ENCODE assay signal across 25 cellular contexts in genomic region chr3:114111060-114111790, GRCh38. TPM values are rescaled to one million over a fixed set of nuclear protein-coding genes. Genes with fewer than 3 reads are reported as not detected.
A peak's percentile ranks its signal among the peaks of the same experiment; 100 is the strongest.
DNase-seq lines count a peak whose midpoint lies in the region; ATAC-seq, FAIRE-seq and TF ChIP-seq lines count a peak whose summit lies in the region.
"Had no signal": no experiment of that assay in that cellular context is flagged by ENCODE, and none has a peak within 500 bp of the region (broad histone marks: within the 10 kb centered on the region; RNA-seq: fewer than 3 reads in every experiment).

No MANE protein-coding gene starts in this region.

- no peak for TF ChIP-seq RAD21 in H1 (IDR thresholded peaks at IDR 0.05 in 1 of 2, conservative IDR thresholded peaks at IDR 0.05 in 1 of 2; ENCODE audit: low read depth in 2 of 2, low read length in 2 of 2)

- H4K8ac ChIP-seq in H1 (ENCODE audit: extremely low read depth, insufficient read depth, low read length): no peak overlapping the region

- H4K5ac ChIP-seq in H1 (ENCODE audit: insufficient read length, low read depth, low read length): no peak overlapping the region

- TF ChIP-seq EP300 in H1 (IDR thresholded peaks at IDR 0.05; ENCODE audit: borderline replicate concordance in 1 of 2, low read depth in 2 of 2, low read length in 2 of 2): no peak

- no peak overlapping the region for H3K4me3 Mint-ChIP-seq in naive thymus-derived CD4-positive, alpha-beta T cell
- H3K4me3 Mint-ChIP-seq in effector memory CD8-positive, alpha-beta T cell: no peak overlapping the region
- H3K4me3 Mint-ChIP-seq: activated naive CD8-positive, alpha-beta T cell; activated T-cell treated with anti-CD3 and anti-CD28 coated beads, Interleukin-2, amount 50 U/mL, for 72 hours; CD4-positive, alpha-beta T cell; nephron progenitor cell had no signal

- no peak for FAIRE-seq in H1 (lab: Jason Lieb, UNC)
- FAIRE-seq: K562, kidney had no signal

- no peaks in the 10 kb centered on the region for H3K36me3 ChIP-seq in H1 (ENCODE audit: control insufficient read depth in 2 of 4, insufficient read depth in 4 of 4, low read length in 3 of 4)
- H3K36me3 ChIP-seq in naive thymus-derived CD4-positive, alpha-beta T cell (ENCODE audit: control insufficient read depth in 2 of 3, insufficient read depth in 3 of 3, low read length in 3 of 3): no peaks in the 10 kb centered on the region
- H3K36me3 ChIP-seq: colonic mucosa, Peyer's patch had no signal

- no peak for TF ChIP-seq POLR2A in NB4 (IDR thresholded peaks at IDR 0.05; ENCODE audit: extremely low read depth, insufficient read length)
- TF ChIP-seq POLR2A in H1 (IDR thresholded peaks at IDR 0.05; ENCODE audit: control extremely low read depth in 1 of 2, low read depth in 2 of 2, low read length in 2 of 2): no peak

- H3K23me2 ChIP-seq in H1 (ENCODE audit: low read depth, low read length): no peaks in the 10 kb centered on the region; the same call in 1 of the 2 replicates

- H2AK5ac ChIP-seq in H1 (ENCODE audit: low read depth, low read length): no peak overlapping the region

- intact Hi-C loops in naive thymus-derived CD4-positive, alpha-beta T cell (cut with micrococcal nuclease): no loop called here

- H3K36me3 Mint-ChIP-seq in naive thymus-derived CD4-positive, alpha-beta T cell: no peaks in the 10 kb centered on the region
- H3K36me3 Mint-ChIP-seq in effector memory CD8-positive, alpha-beta T cell (ENCODE audit: insufficient read depth): no peaks in the 10 kb centered on the region
- H3K36me3 Mint-ChIP-seq: activated naive CD8-positive, alpha-beta T cell had no signal

- ATAC-seq in naive thymus-derived CD4-positive, alpha-beta T cell: peak; percentile 51
- no peak for ATAC-seq in effector memory CD8-positive, alpha-beta T cell (replicated peaks)
- ATAC-seq: activated T-cell treated with anti-CD3 and anti-CD28 coated beads, Interleukin-2, amount 50 U/mL, for 72 hours; foreskin keratinocyte; K562; psoas muscle had no signal

- H3K27me3 Mint-ChIP-seq in naive thymus-derived CD4-positive, alpha-beta T cell: peaks cover 4 to 32% (median 25%) of the 10 kb centered on the region in 5 donors
- H3K27me3 Mint-ChIP-seq in effector memory CD8-positive, alpha-beta T cell: peaks cover 31 to 34% of the 10 kb centered on the region in 2 donors
- H3K27me3 Mint-ChIP-seq: activated naive CD8-positive, alpha-beta T cell had no signal

- TF ChIP-seq CTCF in NB4 (IDR thresholded peaks at IDR 0.05; ENCODE audit: low read depth, low read length) (no peak), H1 (IDR thresholded peaks at IDR 0.05; ENCODE audit: control extremely low read depth in 1 of 3, insufficient read depth in 1 of 3, low read depth in 1 of 3, low read length in 3 of 3) (no peak)

- no peaks in the 10 kb centered on the region for H3K9me3 ChIP-seq in H1 (ENCODE audit: insufficient read depth in 2 of 2, low read depth in 1 of 2, low read length in 1 of 2)
- H3K9me3 ChIP-seq in naive thymus-derived CD4-positive, alpha-beta T cell (ENCODE audit: control insufficient read depth in 2 of 3, low read length in 3 of 3): no peaks in the 10 kb centered on the region
- H3K9me3 ChIP-seq: colonic mucosa, Peyer's patch, psoas muscle, SK-N-SH had no signal

- H3K27ac ChIP-seq in H1 (ENCODE audit: low read depth, low read length): no peak overlapping the region
- H3K27ac ChIP-seq in naive thymus-derived CD4-positive, alpha-beta T cell (ENCODE audit: low read depth, low read length): no peak overlapping the region
- H3K27ac ChIP-seq: colonic mucosa, foreskin keratinocyte, Peyer's patch, psoas muscle had no signal

- H4K91ac ChIP-seq in H1 (replicated peaks; ENCODE audit: insufficient read length, low read length): no peak overlapping the region

- H2BK120ac ChIP-seq in H1 (replicated peaks; ENCODE audit: low read depth, low read length): no peak overlapping the region

- CTCF ChIA-PET in H1 (lab: Charles Lee; ENCODE audit: partially characterized antibody): interaction anchor here (0.8 to 1.0 kb wide), 2 partner anchors 44 to 180 kb away, joined by 3 read pairs; no protein-coding TSS in a partner anchor
- CTCF ChIA-PET in naive thymus-derived CD4-positive, alpha-beta T cell (lab: Charles Lee): no interaction called here

- POLR2A ChIA-PET in H1 (lab: Charles Lee; ENCODE audit: partially characterized antibody): no interaction called here
- POLR2A ChIA-PET in naive thymus-derived CD4-positive, alpha-beta T cell (lab: Charles Lee): no interaction called here

- no peak overlapping the region for H3K4me2 ChIP-seq in H1 (ENCODE audit: insufficient read depth in 1 of 2, low read depth in 2 of 2, low read length in 2 of 2)
- H3K4me2 ChIP-seq: SK-N-SH, smooth muscle cell had no signal

- no peak overlapping the region for H3K23ac ChIP-seq in H1 (ENCODE audit: insufficient read length)

- H3K79me2 ChIP-seq in H1 (ENCODE audit: control insufficient read depth in 1 of 2, insufficient read depth in 2 of 2, low read length in 2 of 2): no peaks in the 10 kb centered on the region

- H2AFZ ChIP-seq in H1 (ENCODE audit: low read length): peak overlapping the region; percentile 42; the same call in 1 of the 2 replicates

- peak overlapping the region; percentile 37 for H3K4me3 ChIP-seq in NB4 (ENCODE audit: low read depth, low read length)
- no peak overlapping the region for H3K4me3 ChIP-seq in H1 (ENCODE audit: extremely low read depth in 1 of 4, insufficient read depth in 2 of 4, low read depth in 3 of 4, low read length in 4 of 4)
- H3K4me3 ChIP-seq in naive thymus-derived CD4-positive, alpha-beta T cell (ENCODE audit: low read length): no peak overlapping the region
- H3K4me3 ChIP-seq: colonic mucosa, K562, Peyer's patch, psoas muscle, smooth muscle cell had no signal

- H3K9me3 Mint-ChIP-seq in naive thymus-derived CD4-positive, alpha-beta T cell: no peaks in the 10 kb centered on the region
- H3K9me3 Mint-ChIP-seq in effector memory CD8-positive, alpha-beta T cell: no peaks in the 10 kb centered on the region
- H3K9me3 Mint-ChIP-seq: activated T-cell treated with anti-CD3 and anti-CD28 coated beads, Interleukin-2, amount 50 U/mL, for 72 hours; CD4-positive, alpha-beta T cell; nephron progenitor cell had no signal

- WGBS in H1 (ENCODE audit: extremely low coverage in 1 of 2, insufficient coverage in 1 of 2, insufficient read length in 1 of 2, insufficient replicate concordance in 2 of 2, low coverage in 1 of 2, low lambda C conversion rate in 2 of 2, missing lambda C conversion rate in 1 of 2), 2 experiments: 73% methylated on average over 3 of the region's 3 CpGs; no CpG with 5 or more reads in 1 of the 2 experiments

- DNase-seq in CD1c-positive myeloid dendritic cell (ENCODE audit: extremely low spot score) (peak; percentile 49), NB4 (ENCODE audit: low read depth) (peak; percentile 80), H1 (ENCODE audit: low read depth in 1 of 2, low spot score in 2 of 2) (no peak), NCI-H226 (no peak), NCI-H2171 (lab: John Stamatoyannopoulos, UW) (no peak)
- no peak for DNase-seq in naive thymus-derived CD4-positive, alpha-beta T cell
- no peak for DNase-seq in activated CD4-positive, alpha-beta T cell treated with anti-CD3 and anti-CD28 coated beads for 4 hours
- DNase-seq in effector memory CD8-positive, alpha-beta T cell: no peak
- DNase-seq: activated CD4-positive, CD25-positive, alpha-beta regulatory T cell treated with anti-CD3 and anti-CD28 coated beads, Interleukin-2, amount 50 U/mL, for 72 hours; activated T-cell treated with anti-CD3 and anti-CD28 coated beads, Interleukin-2, amount 50 U/mL, for 72 hours; CD4-positive, alpha-beta T cell; colonic mucosa; DMS79 treated with DMSO at 0.1 percent for 48 hours; foreskin keratinocyte; hippocampal formation; kidney; NCI-H1105 treated with DMSO at 0.1 percent for 48 hours; nephron progenitor cell; Peyer's patch; psoas muscle; SK-N-SH; stimulated activated CD4-positive, alpha-beta T cell treated with anti-CD3 and anti-CD28 coated beads, Interleukin-4, amount 100 ng/mL, for 4 hours had no signal

- H2BK20ac ChIP-seq in H1 (ENCODE audit: low read length): no peak overlapping the region

- H3K14ac ChIP-seq in H1 (ENCODE audit: insufficient read length): no peak overlapping the region

- no peak overlapping the region for H3K18ac ChIP-seq in H1 (ENCODE audit: extremely low read depth, low read length)

- peaks cover 0 to 3% (median 0%) of the 10 kb centered on the region in 7 donors for H3K4me1 Mint-ChIP-seq in naive thymus-derived CD4-positive, alpha-beta T cell
- no peaks in the 10 kb centered on the region for H3K4me1 Mint-ChIP-seq in effector memory CD8-positive, alpha-beta T cell (ENCODE audit: low read depth in 2 of 2)
- H3K4me1 Mint-ChIP-seq: nephron progenitor cell had no signal

- H3K4ac ChIP-seq in H1 (replicated peaks; ENCODE audit: insufficient read length, low read depth, low read length): no peak overlapping the region

- no peaks in the 10 kb centered on the region for H3K27me3 ChIP-seq in H1 (replicated peaks in 1 of 4; ENCODE audit: control insufficient read depth in 3 of 4, extremely low read depth in 1 of 4, insufficient read depth in 3 of 4, low read length in 3 of 4)
- H3K27me3 ChIP-seq in naive thymus-derived CD4-positive, alpha-beta T cell (ENCODE audit: control insufficient read depth in 2 of 2, insufficient read depth in 2 of 2, low read length in 2 of 2): no peaks in the 10 kb centered on the region
- H3K27me3 ChIP-seq: colonic mucosa, Peyer's patch had no signal

- no peak overlapping the region for H2BK5ac ChIP-seq in H1 (ENCODE audit: low read depth, low read length)

- H3K56ac ChIP-seq in H1 (replicated peaks; ENCODE audit: insufficient read length, low read depth, low read length): no peak overlapping the region

- H4K20me1 ChIP-seq in H1 (replicated peaks in 1 of 2; ENCODE audit: control insufficient read depth in 1 of 2, insufficient read depth in 2 of 2, low read length in 2 of 2): no peaks in the 10 kb centered on the region

- no peak overlapping the region for H3K27ac Mint-ChIP-seq in naive thymus-derived CD4-positive, alpha-beta T cell
- H3K27ac Mint-ChIP-seq in effector memory CD8-positive, alpha-beta T cell: no peak overlapping the region
- H3K27ac Mint-ChIP-seq: activated naive CD8-positive, alpha-beta T cell; activated T-cell treated with anti-CD3 and anti-CD28 coated beads, Interleukin-2, amount 50 U/mL, for 72 hours; CD4-positive, alpha-beta T cell; nephron progenitor cell had no signal

- H2BK12ac ChIP-seq in H1 (ENCODE audit: low read depth, low read length): no peak overlapping the region

- H3K4me1 ChIP-seq in H1 (replicated peaks in 1 of 4; ENCODE audit: control insufficient read depth in 3 of 4, insufficient read depth in 4 of 4, low read length in 3 of 4): peaks cover 0 to 8% (median 4%) of the 10 kb centered on the region in 4 experiments; a peak in 3 of 7 replicates
- H3K4me1 ChIP-seq in naive thymus-derived CD4-positive, alpha-beta T cell (ENCODE audit: control insufficient read depth in 2 of 2, insufficient read depth in 2 of 2, low read length in 2 of 2): no peaks in the 10 kb centered on the region
- H3K4me1 ChIP-seq: colonic mucosa, foreskin keratinocyte, Peyer's patch, psoas muscle had no signal

- no peak overlapping the region for H2BK15ac ChIP-seq in H1 (ENCODE audit: low read length)

- no peak overlapping the region for H3K9ac ChIP-seq in H1 (replicated peaks in 1 of 4; ENCODE audit: extremely low read depth in 1 of 4, low read depth in 3 of 4, low read length in 3 of 4)
- H3K9ac ChIP-seq: SK-N-SH had no signal

- no peaks in the 10 kb centered on the region for H3K79me1 ChIP-seq in H1 (ENCODE audit: low read depth, low read length)

RNA-seq across cellular contexts. Expression of gene QTRT2, which starts 54.7 kb away (rescaled TPM):
- total RNA-seq in H1 (2021; fragmentation: NEBNext Ultra II Directional; extraction: Animal tissue kit (Norgen Biotek cat#: 25700)): 52.5 and 54.5 TPM in 2 replicates
- polyA plus RNA-seq in H1 (2011; rRNA removed): 9.7 and 13.3 TPM in 2 replicates
- polyA plus RNA-seq in H1 (2011; cell fraction: cytosol; rRNA removed): 17.3 TPM
- 13.6 TPM for polyA plus RNA-seq in H1 (2011; cell fraction: nucleus; rRNA removed)
- polyA plus RNA-seq in H1 (2012, experiment 1 of 2): 19.0 to 37.5 TPM (median 21.5 TPM) in 4 replicates
- polyA plus RNA-seq in H1 (2012, experiment 2 of 2): 3.0 TPM
- 20.9 TPM for polyA plus RNA-seq in H1 (2013, experiment 1 of 2)
- polyA plus RNA-seq in H1 (2013, experiment 2 of 2): 21.5 TPM
- polyA minus RNA-seq in H1 (2011; rRNA and poly(A)+ RNA removed): 30.4 and 40.2 TPM in 2 replicates
- 21.7 TPM for polyA minus RNA-seq in H1 (2011; cell fraction: cytosol; rRNA and poly(A)+ RNA removed)
- 48.3 TPM for polyA minus RNA-seq in H1 (2011; cell fraction: nucleus; rRNA and poly(A)+ RNA removed)
- total RNA-seq in naive thymus-derived CD4-positive, alpha-beta T cell: 10 to 100 TPM; 29.9 to 38.8 (median 33.8) TPM
- polyA plus RNA-seq in naive thymus-derived CD4-positive, alpha-beta T cell: 10 to 100 TPM in 1 of 2 donors, 1 to 10 TPM in 1; 9.6 to 15.6 TPM

RNA-seq across cellular contexts. Expression of gene CCDC191, which starts 54.9 kb away (rescaled TPM):
- 0.65 and 1.3 TPM in 2 replicates for total RNA-seq in H1 (2021; fragmentation: NEBNext Ultra II Directional; extraction: Animal tissue kit (Norgen Biotek cat#: 25700))
- polyA plus RNA-seq in H1 (2011; rRNA removed): 0.42 and 0.65 TPM in 2 replicates
- polyA plus RNA-seq in H1 (2011; cell fraction: cytosol; rRNA removed): 0.88 TPM
- 1.2 TPM for polyA plus RNA-seq in H1 (2011; cell fraction: nucleus; rRNA removed)
- polyA plus RNA-seq in H1 (2012, experiment 1 of 2): 0.78 to 1.5 TPM (median 1.1 TPM) in 4 replicates
- polyA plus RNA-seq in H1 (2012, experiment 2 of 2): 0.12 TPM
- 0.85 TPM for polyA plus RNA-seq in H1 (2013, experiment 1 of 2)
- 0.63 TPM for polyA plus RNA-seq in H1 (2013, experiment 2 of 2)
- polyA minus RNA-seq in H1 (2011; rRNA and poly(A)+ RNA removed): 0.69 and 1.0 TPM in 2 replicates
- polyA minus RNA-seq in H1 (2011; cell fraction: cytosol; rRNA and poly(A)+ RNA removed): not detected
- polyA minus RNA-seq in H1 (2011; cell fraction: nucleus; rRNA and poly(A)+ RNA removed): 3.1 TPM
- 1 to 10 TPM; 3.9 to 8.8 (median 5.1) TPM for total RNA-seq in naive thymus-derived CD4-positive, alpha-beta T cell
- 1 to 10 TPM; 1.4 to 2.4 TPM for polyA plus RNA-seq in naive thymus-derived CD4-positive, alpha-beta T cell

Comparison
In these comparisons a context has a peak if more than half of its experiments do, and no peak if none do; other contexts are left out.
1. DNase-seq: peak in CD1c-positive myeloid dendritic cell (single experiment) and NB4 (single experiment); none in H1 (0 of 2), naive thymus-derived CD4-positive, alpha-beta T cell (0 of 9), activated CD4-positive, alpha-beta T cell treated with anti-CD3 and anti-CD28 coated beads for 4 hours (0 of 2), NCI-H226 (single experiment), effector memory CD8-positive, alpha-beta T cell (0 of 3) and NCI-H2171 (single experiment).